In the genomic region with DNA sequence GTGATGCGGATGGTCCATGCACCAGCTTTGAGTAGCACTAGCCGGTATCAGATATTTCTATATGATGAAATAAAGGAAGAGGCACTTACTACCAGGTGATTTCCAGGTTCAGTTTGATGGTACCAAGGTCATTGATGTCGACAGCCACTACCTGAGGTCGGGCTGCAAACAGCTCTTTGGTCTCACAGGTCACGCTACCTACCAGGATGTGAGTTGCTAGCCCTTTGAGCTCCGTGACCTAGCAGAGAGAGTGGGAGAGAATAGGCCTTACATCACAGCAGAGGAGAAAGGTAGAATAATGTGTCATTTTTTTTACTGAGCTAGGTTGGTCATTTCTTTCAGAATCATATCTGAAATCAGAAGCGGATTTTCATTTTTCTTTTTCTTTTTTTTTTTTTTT, we compare ENCODE assay signal across 33 cellular contexts. TPM values are rescaled to one million over a fixed set of nuclear protein-coding genes. Genes with fewer than 3 reads are reported as not detected.
A peak's percentile ranks its signal among the peaks of the same experiment; 100 is the strongest.
DNase-seq lines count a peak whose midpoint lies in the region; ATAC-seq and TF ChIP-seq lines count a peak whose summit lies in the region.
"Had no signal": no experiment of that assay in that cellular context is flagged by ENCODE, and none has a peak within 500 bp of the region (broad histone marks: within the 10 kb centered on the region; RNA-seq: fewer than 3 reads in every experiment).

No MANE protein-coding gene starts in this region.

- no peak overlapping the region for H3K4me3 ChIP-seq in esophagus squamous epithelium
- H3K4me3 ChIP-seq in sigmoid colon, result no peak overlapping the region
- H3K4me3 ChIP-seq: GM23248, heart right ventricle, K562, SJSA1, thoracic aorta had no signal

- no peaks in the 10 kb centered on the region for H3K27me3 Mint-ChIP-seq in activated CD4-positive, alpha-beta T cell treated with anti-CD3 and anti-CD28 coated beads, Interleukin-2, amount 10 ng/mL, durations not matched to agents 7 days and 5 days
- H3K27me3 Mint-ChIP-seq in CD4-positive, alpha-beta T cell, result no peaks in the 10 kb centered on the region
- no peaks in the 10 kb centered on the region for H3K27me3 Mint-ChIP-seq in activated naive CD8-positive, alpha-beta T cell
- H3K27me3 Mint-ChIP-seq in natural killer cell (ENCODE audit: low read depth in 2 of 2), result no peaks in the 10 kb centered on the region

- intact Hi-C loops in CD4-positive, alpha-beta T cell (cut with DNase I, micrococcal nuclease), result loop anchor here in 1 of 2 experiments (2.0 kb wide), 1 partner anchor 145 kb away; no protein-coding TSS in a partner anchor
- intact Hi-C loops in natural killer cell (cut with micrococcal nuclease), result no loop called here
- intact Hi-C loops in esophagus squamous epithelium (cut with DNase I), result loop anchor here (10.0 kb wide), 1 partner anchor 145 kb away; no protein-coding TSS in a partner anchor
- intact Hi-C loops in sigmoid colon (cut with DNase I), result no loop called here

- no peak overlapping the region for H3K27ac ChIP-seq in CD4-positive, alpha-beta T cell (ENCODE audit: low read depth, low read length)
- no peak overlapping the region for H3K27ac ChIP-seq in RWPE1
- H3K27ac ChIP-seq in esophagus squamous epithelium, result no peak overlapping the region
- H3K27ac ChIP-seq in sigmoid colon, result no peak overlapping the region
- H3K27ac ChIP-seq: C4-2B, GM23248, heart right ventricle, SJSA1, thoracic aorta, WERI-Rb-1 had no signal

- peak overlapping the region; percentile 67 for H3K27ac Mint-ChIP-seq in activated CD4-positive, alpha-beta T cell treated with anti-CD3 and anti-CD28 coated beads, Interleukin-2, amount 10 ng/mL, durations not matched to agents 7 days and 5 days
- peak overlapping the region; percentile 87 for H3K27ac Mint-ChIP-seq in CD4-positive, alpha-beta T cell
- H3K27ac Mint-ChIP-seq in activated naive CD8-positive, alpha-beta T cell, result peak overlapping the region; percentile 92
- H3K27ac Mint-ChIP-seq in natural killer cell, result peak overlapping the region; percentile 66 to 81

- 97% methylated on average over 6 to 7 of the region's 7 CpGs for WGBS in esophagus squamous epithelium, 2 donors
- 89 to 93% methylated on average over 7 of the region's 7 CpGs for WGBS in sigmoid colon, 2 donors

- TF ChIP-seq POLR2A in esophagus squamous epithelium (IDR thresholded peaks at IDR 0.05), result no peak
- TF ChIP-seq POLR2A in sigmoid colon (IDR thresholded peaks at IDR 0.05), result no peak

- H3K36me3 Mint-ChIP-seq in activated CD4-positive, alpha-beta T cell treated with anti-CD3 and anti-CD28 coated beads, Interleukin-2, amount 10 ng/mL, durations not matched to agents 7 days and 5 days (ENCODE audit: low read depth), result peaks cover 87% of the 10 kb centered on the region
- H3K36me3 Mint-ChIP-seq in CD4-positive, alpha-beta T cell (ENCODE audit: low read depth), result peaks cover 97% of the 10 kb centered on the region
- H3K36me3 Mint-ChIP-seq in activated naive CD8-positive, alpha-beta T cell, result peaks cover 10% of the 10 kb centered on the region
- H3K36me3 Mint-ChIP-seq in natural killer cell, result peaks cover 33% of the 10 kb centered on the region

- H3K4me3 Mint-ChIP-seq in activated CD4-positive, alpha-beta T cell treated with anti-CD3 and anti-CD28 coated beads, Interleukin-2, amount 10 ng/mL, durations not matched to agents 7 days and 5 days, result no peak overlapping the region
- H3K4me3 Mint-ChIP-seq in CD4-positive, alpha-beta T cell, result no peak overlapping the region
- no peak overlapping the region for H3K4me3 Mint-ChIP-seq in activated naive CD8-positive, alpha-beta T cell
- H3K4me3 Mint-ChIP-seq in natural killer cell, result no peak overlapping the region

- no peaks in the 10 kb centered on the region for H3K9me3 Mint-ChIP-seq in activated CD4-positive, alpha-beta T cell treated with anti-CD3 and anti-CD28 coated beads, Interleukin-2, amount 10 ng/mL, durations not matched to agents 7 days and 5 days
- no peaks in the 10 kb centered on the region for H3K9me3 Mint-ChIP-seq in CD4-positive, alpha-beta T cell
- no peaks in the 10 kb centered on the region for H3K9me3 Mint-ChIP-seq in activated naive CD8-positive, alpha-beta T cell (ENCODE audit: low read depth)
- H3K9me3 Mint-ChIP-seq in natural killer cell, result no peaks in the 10 kb centered on the region

- no peaks in the 10 kb centered on the region for H3K27me3 ChIP-seq in CD4-positive, alpha-beta T cell (ENCODE audit: control insufficient read depth, insufficient read depth, low read length)
- H3K27me3 ChIP-seq in esophagus squamous epithelium (no peaks in the 10 kb centered on the region), sigmoid colon (no peaks in the 10 kb centered on the region)
- H3K27me3 ChIP-seq: heart right ventricle, SJSA1 had no signal

- DNase-seq in activated CD4-positive, alpha-beta T cell treated with anti-CD3 and anti-CD28 coated beads, Interleukin-2, amount 10 ng/mL, durations not matched to agents 7 days and 5 days, result no peak
- no peak for DNase-seq in activated CD4-positive, alpha-beta T cell treated with anti-CD3 and anti-CD28 coated beads, Interleukin-2, amount 50 U/mL, for 48 hours
- no peak for DNase-seq in CD4-positive, alpha-beta T cell
- no peak for DNase-seq in natural killer cell
- DNase-seq in RWPE1 (ENCODE audit: low spot score), result no peak
- DNase-seq in esophagus squamous epithelium (lab: John Stamatoyannopoulos, UW), result no peak
- no peak for DNase-seq in sigmoid colon
- DNase-seq: 8988T; activated CD4-positive, alpha-beta T cell treated with anti-CD3 and anti-CD28 coated beads, Interleukin-2, amount 50 U/mL, for 4 hours; activated gamma-delta T cell; GM23248; heart right ventricle; NCI-H1048; NCI-H1930; NCI-H2171 treated with DMSO at 0.1 percent for 48 hours; NCI-H510A; RPMI8226; stimulated activated CD4-positive, alpha-beta T cell treated with anti-CD3 and anti-CD28 coated beads, Interleukin-15, amount 100 ng/mL, for 24 hours; stimulated activated CD4-positive, alpha-beta T cell treated with anti-CD3 and anti-CD28 coated beads, Interleukin-4, amount 100 ng/mL, for 4 hours; WERI-Rb-1 had no signal

- peaks cover 0 to 20% (median 4%) of the 10 kb centered on the region in 3 donors for H3K4me1 ChIP-seq in esophagus squamous epithelium
- no peaks in the 10 kb centered on the region for H3K4me1 ChIP-seq in sigmoid colon
- H3K4me1 ChIP-seq: heart right ventricle, SJSA1 had no signal

- TF ChIP-seq EP300 in sigmoid colon (IDR thresholded peaks at IDR 0.05), result no peak

- H3K9me3 ChIP-seq in CD4-positive, alpha-beta T cell (ENCODE audit: control insufficient read depth, low read length), result no peaks in the 10 kb centered on the region
- H3K9me3 ChIP-seq in esophagus squamous epithelium (no peaks in the 10 kb centered on the region), sigmoid colon (no peaks in the 10 kb centered on the region)
- H3K9me3 ChIP-seq: heart right ventricle, SJSA1, thoracic aorta had no signal

- POLR2A ChIA-PET in activated CD4-positive, alpha-beta T cell treated with anti-CD3 and anti-CD28 coated beads, Interleukin-2, amount 10 ng/mL, durations not matched to agents 7 days and 5 days (lab: Charles Lee), result no interaction called here
- POLR2A ChIA-PET in CD4-positive, alpha-beta T cell (lab: Charles Lee), result interaction anchor here (0.7 to 1.3 kb wide), 3 partner anchors 50 to 184 kb away, joined by 3 read pairs; no protein-coding TSS in a partner anchor
- POLR2A ChIA-PET in RWPE1 (lab: Yijun Ruan, JAX; ENCODE audit: low non-redundant PET), result no interaction called here

- no peak for TF ChIP-seq CTCF in CD4-positive, alpha-beta T cell (IDR thresholded peaks at IDR 0.05)
- TF ChIP-seq CTCF in natural killer cell (IDR thresholded peaks at IDR 0.05), result no peak
- TF ChIP-seq CTCF in RWPE1 (conservative IDR thresholded peaks at IDR 0.05; ENCODE audit: low read depth), result no peak
- no peak for TF ChIP-seq CTCF in esophagus squamous epithelium (IDR thresholded peaks at IDR 0.05)
- no peak for TF ChIP-seq CTCF in sigmoid colon (IDR thresholded peaks at IDR 0.05)

- H3K36me3 ChIP-seq in esophagus squamous epithelium (peaks cover 0 to 7% (median 0%) of the 10 kb centered on the region in 3 donors), sigmoid colon (peaks cover 0 to 14% (median 0%) of the 10 kb centered on the region in 4 donors)
- H3K36me3 ChIP-seq: SJSA1, thoracic aorta, WERI-Rb-1 had no signal

- peaks cover 26% of the 10 kb centered on the region for H3K4me1 Mint-ChIP-seq in activated CD4-positive, alpha-beta T cell treated with anti-CD3 and anti-CD28 coated beads, Interleukin-2, amount 10 ng/mL, durations not matched to agents 7 days and 5 days
- peaks cover 52% of the 10 kb centered on the region for H3K4me1 Mint-ChIP-seq in CD4-positive, alpha-beta T cell (ENCODE audit: low read depth)
- H3K4me1 Mint-ChIP-seq in activated naive CD8-positive, alpha-beta T cell (ENCODE audit: low read depth), result peaks cover 46% of the 10 kb centered on the region
- peaks cover 19 to 22% of the 10 kb centered on the region in 2 donors for H3K4me1 Mint-ChIP-seq in natural killer cell

- ATAC-seq in CD4-positive, alpha-beta T cell (ENCODE audit: poor library complexity), result no peak
- ATAC-seq in natural killer cell, result no peak
- ATAC-seq: heart right ventricle, K562 had no signal

- CTCF ChIA-PET in activated CD4-positive, alpha-beta T cell treated with anti-CD3 and anti-CD28 coated beads, Interleukin-2, amount 10 ng/mL, durations not matched to agents 7 days and 5 days (lab: Charles Lee), result interaction anchor here (0.6 to 2.0 kb wide), 8 partner anchors 9 to 169 kb away, joined by 3 to 6 read pairs (median 3); no protein-coding TSS in a partner anchor
- CTCF ChIA-PET in CD4-positive, alpha-beta T cell (lab: Charles Lee), result no interaction called here
- CTCF ChIA-PET in RWPE1 (lab: Yijun Ruan, JAX), result interaction anchor here (0.6 kb wide), 1 partner anchor 298 kb away, joined by 3 read pairs; no protein-coding TSS in a partner anchor

RNA-seq across cellular contexts. Expression of gene ARMH2, which starts 51.0 kb away (rescaled TPM):
- 1 to 10 TPM; 1.8 to 2.3 TPM for total RNA-seq in activated CD4-positive, alpha-beta T cell treated with anti-CD3 and anti-CD28 coated beads, Interleukin-2, amount 10 ng/mL, durations not matched to agents 7 days and 5 days
- not detected for total RNA-seq in CD4-positive, alpha-beta T cell
- total RNA-seq in natural killer cell (1 to 10 TPM in 2 of 3 donors, under 1 TPM in 1; 0.68 to 3.0 (median 1.2) TPM), esophagus squamous epithelium (not detected), sigmoid colon (not detected)
- polyA plus RNA-seq in sigmoid colon, result under 1 TPM in 1 of 3 donors, not detected in 2; 0.10 TPM
- total RNA-seq: chondrocyte, frontal cortex, GM23248, heart right ventricle, HT-29, K562, kidney epithelial cell, liver, osteoblast, pulmonary artery endothelial cell, SJSA1, thoracic aorta, urinary bladder had no signal
- polyA plus RNA-seq: GM23248, heart right ventricle, K562, liver, urinary bladder had no signal
